19 cellular contexts compared by ENCODE assay signal in genomic region chr12:116055895-116056607, GRCh38.
DNase-seq lines count a peak whose midpoint lies in the region; ATAC-seq and TF ChIP-seq lines count a peak whose summit lies in the region.
"Had no signal": no experiment of that assay in that cellular context is flagged by ENCODE, and none has a peak within 500 bp of the region (broad histone marks: within the 10 kb centered on the region; RNA-seq: fewer than 3 reads in every experiment).

No MANE protein-coding gene starts in this region.

- H3K4me1 Mint-ChIP-seq in activated naive CD8-positive, alpha-beta T cell treated with anti-CD3 and anti-CD28 coated beads, Interleukin-2, amount 10 ng/mL, durations not matched to agents 7 days and 5 days, result peaks cover 30% of the 10 kb centered on the region
- H3K4me1 Mint-ChIP-seq in activated naive CD8-positive, alpha-beta T cell treated with anti-CD3 and anti-CD28 coated beads for 36 hours, result peaks cover 52% of the 10 kb centered on the region
- H3K4me1 Mint-ChIP-seq in chondrocyte (ENCODE audit: low read depth), result peaks cover 49% of the 10 kb centered on the region
- no peaks in the 10 kb centered on the region for H3K4me1 Mint-ChIP-seq in endodermal cell

- 96 to 99% methylated on average over 3 of the region's 3 CpGs for WGBS in endodermal cell (ENCODE audit: insufficient coverage in 1 of 2, insufficient read length in 1 of 2), 2 experiments

- ATAC-seq in activated naive CD8-positive, alpha-beta T cell treated with anti-CD3 and anti-CD28 coated beads, Interleukin-2, amount 10 ng/mL, durations not matched to agents 7 days and 5 days (ENCODE audit: low read depth), result peak; percentile 64
- no peak for ATAC-seq in GM19397 (IDR thresholded peaks at IDR 0.05; ENCODE audit: unreplicated experiment)

- H3K4me3 ChIP-seq in endodermal cell (ENCODE audit: low read length), result no peak overlapping the region
- H3K4me3 ChIP-seq: SJCRH30 had no signal

- no peaks in the 10 kb centered on the region for H3K27me3 Mint-ChIP-seq in activated naive CD8-positive, alpha-beta T cell treated with anti-CD3 and anti-CD28 coated beads, Interleukin-2, amount 10 ng/mL, durations not matched to agents 7 days and 5 days
- H3K27me3 Mint-ChIP-seq in activated naive CD8-positive, alpha-beta T cell treated with anti-CD3 and anti-CD28 coated beads for 36 hours, result no peaks in the 10 kb centered on the region
- H3K27me3 Mint-ChIP-seq in chondrocyte (ENCODE audit: low read depth) (no peaks in the 10 kb centered on the region), endodermal cell (ENCODE audit: insufficient read depth) (no peaks in the 10 kb centered on the region)
- H3K27me3 Mint-ChIP-seq: CD4-positive, CD25-positive, alpha-beta regulatory T cell had no signal

- no peaks in the 10 kb centered on the region for H3K9me3 ChIP-seq in endodermal cell (ENCODE audit: control insufficient read depth, low read length)
- H3K9me3 ChIP-seq: SJCRH30 had no signal

- no peak overlapping the region for H3K27ac ChIP-seq in endodermal cell (ENCODE audit: low read depth, low read length)
- H3K27ac ChIP-seq: SJCRH30 had no signal

- peaks cover 4% of the 10 kb centered on the region for H3K36me3 Mint-ChIP-seq in activated naive CD8-positive, alpha-beta T cell treated with anti-CD3 and anti-CD28 coated beads, Interleukin-2, amount 10 ng/mL, durations not matched to agents 7 days and 5 days
- peaks cover 2% of the 10 kb centered on the region for H3K36me3 Mint-ChIP-seq in activated naive CD8-positive, alpha-beta T cell treated with anti-CD3 and anti-CD28 coated beads for 36 hours
- no peaks in the 10 kb centered on the region for H3K36me3 Mint-ChIP-seq in chondrocyte (ENCODE audit: low read depth)
- no peaks in the 10 kb centered on the region for H3K36me3 Mint-ChIP-seq in endodermal cell (ENCODE audit: low read depth)
- H3K36me3 Mint-ChIP-seq: CD4-positive, CD25-positive, alpha-beta regulatory T cell had no signal

- H3K36me3 ChIP-seq in endodermal cell (ENCODE audit: control insufficient read depth, insufficient read depth, low read length), result no peaks in the 10 kb centered on the region
- H3K36me3 ChIP-seq: SJCRH30 had no signal

- H3K27me3 ChIP-seq in endodermal cell (ENCODE audit: control insufficient read depth, insufficient read depth, low read length, poor library complexity, severe bottlenecking), result no peaks in the 10 kb centered on the region
- H3K27me3 ChIP-seq: SJCRH30 had no signal

- H3K27ac Mint-ChIP-seq in activated naive CD8-positive, alpha-beta T cell treated with anti-CD3 and anti-CD28 coated beads, Interleukin-2, amount 10 ng/mL, durations not matched to agents 7 days and 5 days, result peak overlapping the region; percentile 51
- H3K27ac Mint-ChIP-seq in activated naive CD8-positive, alpha-beta T cell treated with anti-CD3 and anti-CD28 coated beads for 36 hours, result no peak overlapping the region
- peak overlapping the region; percentile 27 for H3K27ac Mint-ChIP-seq in chondrocyte (ENCODE audit: unreplicated experiment)
- no peak overlapping the region for H3K27ac Mint-ChIP-seq in endodermal cell

- H3K9me3 Mint-ChIP-seq in activated naive CD8-positive, alpha-beta T cell treated with anti-CD3 and anti-CD28 coated beads, Interleukin-2, amount 10 ng/mL, durations not matched to agents 7 days and 5 days, result no peaks in the 10 kb centered on the region
- H3K9me3 Mint-ChIP-seq in activated naive CD8-positive, alpha-beta T cell treated with anti-CD3 and anti-CD28 coated beads for 36 hours, result no peaks in the 10 kb centered on the region
- H3K9me3 Mint-ChIP-seq in chondrocyte (ENCODE audit: low read depth) (no peaks in the 10 kb centered on the region), endodermal cell (no peaks in the 10 kb centered on the region)
- H3K9me3 Mint-ChIP-seq: CD4-positive, CD25-positive, alpha-beta regulatory T cell had no signal

- H3K4me1 ChIP-seq in endodermal cell (ENCODE audit: control insufficient read depth, insufficient read depth, low read length), result no peaks in the 10 kb centered on the region
- H3K4me1 ChIP-seq: SJCRH30 had no signal

- TF ChIP-seq CTCF in chondrocyte (IDR thresholded peaks at IDR 0.05) (no peak), endodermal cell (conservative IDR thresholded peaks at IDR 0.05) (no peak)

- POLR2A ChIA-PET in activated naive CD8-positive, alpha-beta T cell treated with anti-CD3 and anti-CD28 coated beads, Interleukin-2, amount 10 ng/mL, durations not matched to agents 7 days and 5 days (lab: Charles Lee), result interaction anchor here (0.9 kb wide), 1 partner anchor 24 kb away, joined by 3 read pairs; no protein-coding TSS in a partner anchor

- no peak overlapping the region for H3K9ac ChIP-seq in endodermal cell (ENCODE audit: extremely low read depth, low read length, poor library complexity, severe bottlenecking)

- peak overlapping the region; percentile 45 for H3K4me3 Mint-ChIP-seq in activated naive CD8-positive, alpha-beta T cell treated with anti-CD3 and anti-CD28 coated beads, Interleukin-2, amount 10 ng/mL, durations not matched to agents 7 days and 5 days
- no peak overlapping the region for H3K4me3 Mint-ChIP-seq in activated naive CD8-positive, alpha-beta T cell treated with anti-CD3 and anti-CD28 coated beads for 36 hours
- H3K4me3 Mint-ChIP-seq in chondrocyte (ENCODE audit: unreplicated experiment) (no peak overlapping the region), endodermal cell (no peak overlapping the region)

- no peak for DNase-seq in activated naive CD8-positive, alpha-beta T cell treated with anti-CD3 and anti-CD28 coated beads, Interleukin-2, amount 10 ng/mL, durations not matched to agents 7 days and 5 days
- DNase-seq in activated naive CD8-positive, alpha-beta T cell treated with anti-CD3 and anti-CD28 coated beads for 36 hours, result no peak
- DNase-seq in NCI-H82 (lab: John Stamatoyannopoulos, UW) (peak; percentile 91), chondrocyte (ENCODE audit: low spot score) (no peak), NCI-H524 treated with DMSO at 0.1 percent for 48 hours (lab: John Stamatoyannopoulos, UW) (no peak), endodermal cell (no peak), 8988T (no peak)
- DNase-seq: ACHN; H7; Karpas-422; NCI-H1930; NCI-H2171 treated with DMSO at 0.1 percent for 48 hours; NCI-H510A treated with DMSO at 0.1 percent for 48 hours; NK-92 treated with Interleukin-12 subunit alpha and Interleukin-12 subunit beta, amount 100 ng/mL, for 24 hours; OCI-M1; RPMI8226; SJCRH30 had no signal

Comparison
In these comparisons a context has a peak if more than half of its experiments do, and no peak if none do; other contexts are left out.
1. H3K27ac Mint-ChIP-seq: peak in activated naive CD8-positive, alpha-beta T cell treated with anti-CD3 and anti-CD28 coated beads, Interleukin-2, amount 10 ng/mL, durations not matched to agents 7 days and 5 days (single experiment) and chondrocyte (single experiment); none in activated naive CD8-positive, alpha-beta T cell treated with anti-CD3 and anti-CD28 coated beads for 36 hours (single experiment) and endodermal cell (single experiment).